In the genomic region with DNA sequence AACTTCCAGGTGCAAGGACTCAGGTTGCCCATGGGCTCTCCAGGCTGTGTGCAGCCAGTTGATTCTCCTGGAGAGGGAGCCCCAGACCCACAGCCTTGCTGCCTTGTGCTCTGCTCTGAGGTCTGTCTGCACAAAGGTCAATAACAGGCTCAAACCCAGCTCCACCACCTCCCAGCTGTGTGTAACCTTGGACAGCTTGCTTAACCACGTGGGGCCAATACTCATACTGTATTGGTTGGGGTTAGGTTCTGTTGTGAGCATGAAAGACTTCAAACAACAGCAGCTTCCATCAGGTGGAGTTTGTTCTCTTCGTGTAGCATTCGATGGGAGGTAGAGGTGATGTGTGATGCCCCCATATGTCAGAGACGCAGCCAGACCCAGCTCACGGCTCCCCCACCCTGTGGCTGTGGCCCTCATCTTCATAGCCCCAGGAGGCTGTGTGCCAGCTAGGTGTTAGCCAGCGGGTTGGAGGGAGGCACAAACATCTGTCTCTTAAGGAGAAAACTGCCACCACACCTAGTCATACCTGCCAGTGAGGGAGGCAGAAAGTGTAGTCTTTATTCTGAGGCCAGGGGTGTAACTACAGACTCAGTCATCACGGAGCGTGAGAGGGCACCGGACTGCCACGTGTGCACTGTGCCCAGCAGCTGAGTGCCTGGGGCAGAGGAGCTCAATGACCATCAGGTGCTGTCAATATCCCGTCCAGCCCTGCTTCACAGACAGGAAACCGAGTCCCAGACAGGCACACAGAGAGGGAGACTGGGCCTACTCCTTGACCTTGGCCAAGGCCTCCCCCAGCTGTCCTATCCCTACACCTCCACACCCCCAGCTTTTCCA, we compare ENCODE assay signal across 10 cellular contexts. TPM values are rescaled to one million over a fixed set of nuclear protein-coding genes. Genes with fewer than 3 reads are reported as not detected.
A peak's percentile ranks its signal among the peaks of the same experiment; 100 is the strongest.
DNase-seq lines count a peak whose midpoint lies in the region; FAIRE-seq and TF ChIP-seq lines count a peak whose summit lies in the region.
"Had no signal": no experiment of that assay in that cellular context is flagged by ENCODE, and none has a peak within 500 bp of the region (broad histone marks: within the 10 kb centered on the region; RNA-seq: fewer than 3 reads in every experiment).

No MANE protein-coding gene starts in this region.

- H3K27me3 ChIP-seq in tibial nerve (no peaks in the 10 kb centered on the region), vagina (no peaks in the 10 kb centered on the region)

- no peak for TF ChIP-seq CTCF in kidney (IDR thresholded peaks at IDR 0.05; ENCODE audit: borderline replicate concordance, extremely low read depth, insufficient read depth)
- TF ChIP-seq CTCF in tibial nerve (IDR thresholded peaks at IDR 0.05): no peak
- no peak for TF ChIP-seq CTCF in vagina (IDR thresholded peaks at IDR 0.05)

- H3K4me3 ChIP-seq in kidney (ENCODE audit: low read length in 2 of 2) (no peak overlapping the region), tibial nerve (no peak overlapping the region), vagina (no peak overlapping the region)

- DNase-seq in COLO668 (lab: John Stamatoyannopoulos, UW; ENCODE audit: unreplicated experiment) (peak; percentile 55), HuH-7 (ENCODE audit: low spot score) (peak; percentile 93), SW480 (ENCODE audit: low spot score) (peak; percentile 78), kidney (peak; percentile 39), tibial nerve (ENCODE audit: low spot score in 2 of 2) (no peak), GM12892 (ENCODE audit: insufficient read length) (no peak), vagina (ENCODE audit: extremely low spot score in 2 of 2) (no peak), SW 1271 (lab: John Stamatoyannopoulos, UW) (no peak)
- DNase-seq: naive thymus-derived CD4-positive, alpha-beta T cell had no signal

- H3K9ac ChIP-seq in kidney (ENCODE audit: low read length in 2 of 2): no peak overlapping the region

- H3K27ac ChIP-seq in kidney (ENCODE audit: low read depth in 2 of 2, low read length in 2 of 2) (no peak overlapping the region), tibial nerve (no peak overlapping the region), vagina (no peak overlapping the region)

- no peak for TF ChIP-seq POLR2A in tibial nerve (IDR thresholded peaks at IDR 0.05)
- TF ChIP-seq POLR2A in GM12892 (IDR thresholded peaks at IDR 0.05; ENCODE audit: low read depth, low read length): no peak
- TF ChIP-seq POLR2A in vagina (IDR thresholded peaks at IDR 0.05): no peak

- WGBS in tibial nerve, 2 donors: 75 to 79% methylated on average over 10 to 12 of the region's 12 CpGs

- TF ChIP-seq EP300 in tibial nerve (IDR thresholded peaks at IDR 0.05): no peak

- no peak for FAIRE-seq in kidney (lab: Jason Lieb, UNC)
- no peak for FAIRE-seq in GM12892 (lab: Jason Lieb, UNC)
- FAIRE-seq: RCC 7860 had no signal

- H3K9me3 ChIP-seq in kidney (ENCODE audit: control insufficient read depth in 1 of 2, low read length in 2 of 2) (no peaks in the 10 kb centered on the region), tibial nerve (no peaks in the 10 kb centered on the region), vagina (no peaks in the 10 kb centered on the region)

- no peaks in the 10 kb centered on the region for H3K36me3 ChIP-seq in kidney (ENCODE audit: control insufficient read depth in 1 of 2, insufficient read depth in 2 of 2, low read length in 2 of 2)
- H3K36me3 ChIP-seq in tibial nerve: no peaks in the 10 kb centered on the region
- no peaks in the 10 kb centered on the region for H3K36me3 ChIP-seq in vagina

- intact Hi-C loops in kidney (cut with DNase I) (no loop called here), vagina (cut with DNase I) (no loop called here)

- H3K4me1 ChIP-seq in kidney (ENCODE audit: control insufficient read depth in 1 of 2, insufficient read depth in 1 of 2, low read depth in 1 of 2, low read length in 2 of 2) (no peaks in the 10 kb centered on the region), tibial nerve (no peaks in the 10 kb centered on the region), vagina (no peaks in the 10 kb centered on the region)

RNA-seq across cellular contexts. Expression of a gene that starts 8.0 kb away (rescaled TPM):
- total RNA-seq in kidney (60.0 TPM), tibial nerve (10 to 100 TPM; 33.9 to 87.9 (median 71.0) TPM), vagina (42.0 TPM)
- 119 TPM for polyA plus RNA-seq in kidney (ENCODE audit: insufficient read depth, low read depth, low replicate concordance)
- polyA plus RNA-seq in GM12892 (2012; ENCODE audit: missing spikeins): 112 TPM

RNA-seq across cellular contexts. Expression of a gene that starts 9.7 kb away (rescaled TPM):
- total RNA-seq in kidney (not detected), tibial nerve (not detected), vagina (not detected)
- polyA plus RNA-seq in kidney (ENCODE audit: insufficient read depth, low read depth, low replicate concordance): not detected
- not detected for polyA plus RNA-seq in GM12892 (2012; ENCODE audit: missing spikeins)
- total RNA-seq: naive thymus-derived CD4-positive, alpha-beta T cell had no signal
- polyA plus RNA-seq: naive thymus-derived CD4-positive, alpha-beta T cell had no signal

RNA-seq across cellular contexts. Expression of a gene that starts 27.2 kb away (rescaled TPM):
- total RNA-seq in kidney: 164 TPM
- polyA plus RNA-seq in kidney (ENCODE audit: insufficient read depth, low read depth, low replicate concordance): 89.4 TPM
- total RNA-seq in tibial nerve: 100 to 1,000 TPM; 142 to 440 (median 264) TPM
- polyA plus RNA-seq in GM12892 (2012; ENCODE audit: missing spikeins): 0.11 TPM
- total RNA-seq in vagina: 321 TPM

RNA-seq across cellular contexts. Expression of a gene that starts 49.1 kb away (rescaled TPM):
- total RNA-seq in kidney (41.4 TPM), tibial nerve (100 to 1,000 TPM in 1 of 4 donors, 10 to 100 TPM in 3; 31.0 to 104 (median 89.5) TPM), vagina (31.4 TPM)
- 16.3 TPM for polyA plus RNA-seq in kidney (ENCODE audit: insufficient read depth, low read depth, low replicate concordance)
- 14.6 TPM for polyA plus RNA-seq in GM12892 (2012; ENCODE audit: missing spikeins)

RNA-seq across cellular contexts. Expression of a gene that starts 57.8 kb away (rescaled TPM):
- total RNA-seq in kidney (0.25 TPM), tibial nerve (1 to 10 TPM in 3 of 4 donors, not detected in 1; 2.3 to 3.0 (median 2.4) TPM), vagina (1.7 TPM)
- 1.0 TPM for polyA plus RNA-seq in kidney (ENCODE audit: insufficient read depth, low read depth, low replicate concordance)
- 0.83 TPM for polyA plus RNA-seq in GM12892 (2012; ENCODE audit: missing spikeins)

Comparison
In these comparisons a context has a peak if more than half of its experiments do, and no peak if none do; other contexts are left out.
1. DNase-seq: peak in COLO668 (single experiment), HuH-7 (single experiment), SW480 (single experiment) and kidney (single experiment); none in tibial nerve (0 of 2), GM12892 (single experiment), vagina (0 of 2) and SW 1271 (0 of 2).